In genomic region chr6:141267420-141267819, GRCh38 we compare ENCODE assay signal across 1 cellular context.
TF ChIP-seq lines count a peak whose summit lies in the region.

No MANE protein-coding gene starts in this region.

TF ChIP-seq in SK-N-SH treated with all-trans-retinoic acid at 6 μM for 48 hours, 23 proteins besides CTCF, POLR2A, EP300 and RAD21 (continued from another document):
- TF ChIP-seq CREB5 (CRISPR knock-in tag; IDR thresholded peaks at IDR 0.05; ENCODE audit: low read depth) = no peak
- TF ChIP-seq ISL1 (CRISPR knock-in tag; IDR thresholded peaks at IDR 0.05) = no peak
- TF ChIP-seq CSDC2 (CRISPR knock-in tag; IDR thresholded peaks at IDR 0.05) = no peak
- no peak for TF ChIP-seq ZFP3 (CRISPR knock-in tag; IDR thresholded peaks at IDR 0.05)
- no peak for TF ChIP-seq PATZ1 (CRISPR knock-in tag; IDR thresholded peaks at IDR 0.05; ENCODE audit: borderline replicate concordance)
- no peak for TF ChIP-seq ESRRG (CRISPR knock-in tag; IDR thresholded peaks at IDR 0.05)
- TF ChIP-seq BACH2 (CRISPR knock-in tag; IDR thresholded peaks at IDR 0.05; ENCODE audit: borderline replicate concordance) = no peak
- no peak for TF ChIP-seq ZNF565 (CRISPR knock-in tag; conservative IDR thresholded peaks at IDR 0.05; ENCODE audit: low read depth)
